ENCODE assay signal across 1 cellular context in genomic region chr1:23533288-23534130, GRCh38.
TF ChIP-seq lines count a peak whose summit lies in the region.

No MANE protein-coding gene starts in this region.

TF ChIP-seq in HepG2, 621 proteins besides CTCF, POLR2A, EP300 and RAD21:
- TF ChIP-seq ZMYM4 (CRISPR knock-in tag; IDR thresholded peaks at IDR 0.05) (no peak), ZSCAN20 (CRISPR knock-in tag; IDR thresholded peaks at IDR 0.05; ENCODE audit: borderline replicate concordance) (no peak), ZNF580 (CRISPR knock-in tag; IDR thresholded peaks at IDR 0.05; ENCODE audit: borderline replicate concordance, low read depth) (no peak), ZMAT5 (CRISPR knock-in tag; IDR thresholded peaks at IDR 0.05; ENCODE audit: borderline replicate concordance, low read depth) (no peak), EED (CRISPR knock-in tag; IDR thresholded peaks at IDR 0.05) (no peak), POGK (CRISPR knock-in tag; conservative IDR thresholded peaks at IDR 0.05) (no peak), HDAC2 (CRISPR knock-in tag; IDR thresholded peaks at IDR 0.05) (no peak)
